35 cellular contexts compared by ENCODE assay signal in genomic region chr6:120200853-120201252, GRCh38.
"Had no signal": no experiment of that assay in that cellular context is flagged by ENCODE, and none has a peak within 500 bp of the region (broad histone marks: within the 10 kb centered on the region; RNA-seq: fewer than 3 reads in every experiment).

No MANE protein-coding gene starts in this region.

- H3K27ac ChIP-seq: ascending aorta, cardiac muscle cell, VCaP had no signal

- H3K4me1 Mint-ChIP-seq: activated B cell treated with CpG ODN at 0.5 μM for 24 hours; activated CD4-positive, alpha-beta memory T cell treated with anti-CD3 and anti-CD28 coated beads, Interleukin-2, amount 10 ng/mL, durations not matched to agents 7 days and 5 days; activated CD4-positive, alpha-beta T cell treated with anti-CD3 and anti-CD28 coated beads, Interleukin-2, amount 10 ng/mL, durations not matched to agents 7 days and 5 days; activated CD8-positive, alpha-beta memory T cell treated with anti-CD3 and anti-CD28 coated beads, Interleukin-2, amount 10 ng/mL, durations not matched to agents 7 days and 5 days; activated naive CD4-positive, alpha-beta T cell treated with anti-CD3 and anti-CD28 coated beads, Interleukin-2, amount 10 ng/mL, durations not matched to agents 7 days and 5 days; activated naive CD4-positive, alpha-beta T cell treated with anti-CD3 and anti-CD28 coated beads, Interleukin-2, amount 50 U/mL, for 24 hours; activated naive CD8-positive, alpha-beta T cell treated with anti-CD3 and anti-CD28 coated beads, Interleukin-2, amount 10 ng/mL, durations not matched to agents 7 days and 5 days; brain; central memory CD8-positive, alpha-beta T cell had no signal

- H3K27ac Mint-ChIP-seq: activated B cell treated with CpG ODN at 0.5 μM for 24 hours; activated CD4-positive, alpha-beta memory T cell treated with anti-CD3 and anti-CD28 coated beads, Interleukin-2, amount 10 ng/mL, durations not matched to agents 7 days and 5 days; activated CD4-positive, alpha-beta T cell treated with anti-CD3 and anti-CD28 coated beads, Interleukin-2, amount 10 ng/mL, durations not matched to agents 7 days and 5 days; activated CD8-positive, alpha-beta memory T cell treated with anti-CD3 and anti-CD28 coated beads, Interleukin-2, amount 10 ng/mL, durations not matched to agents 7 days and 5 days; activated CD8-positive, alpha-beta T cell treated with anti-CD3 and anti-CD28 coated beads, Interleukin-2, amount 10 ng/mL, durations not matched to agents 7 days and 5 days; activated naive CD4-positive, alpha-beta T cell treated with anti-CD3 and anti-CD28 coated beads, Interleukin-2, amount 10 ng/mL, durations not matched to agents 7 days and 5 days; activated naive CD4-positive, alpha-beta T cell treated with anti-CD3 and anti-CD28 coated beads, Interleukin-2, amount 50 U/mL, for 24 hours; activated naive CD8-positive, alpha-beta T cell; activated naive CD8-positive, alpha-beta T cell treated with anti-CD3 and anti-CD28 coated beads, Interleukin-2, amount 10 ng/mL, durations not matched to agents 7 days and 5 days; activated naive CD8-positive, alpha-beta T cell treated with anti-CD3 and anti-CD28 coated beads, Interleukin-2, amount 50 U/mL, for 24 hours; activated T-cell treated with anti-CD3 and anti-CD28 coated beads, Interleukin-2, amount 50 U/mL, for 24 hours; activated T-helper 2 cell treated with anti-CD3 and anti-CD28 coated beads, Interferon-gamma antibody, Interleukin-2, Interleukin-4, amounts not matched to agents 10 μg/mL and 5 μg/mL and 100 μg/mL, durations not matched to agents 14 hours and 24 hours and 36 hours; brain; T-helper 1 cell treated with Interleukin-12 subunit alpha and Interleukin-12 subunit beta and Interleukin-4 antibody, amounts not matched to agents 30 μg/mL and 1 μg/mL, for 36 hours; T-helper 2 cell treated with Interferon-gamma antibody and Interleukin-4, amounts not matched to agents 5 μg/mL and 100 μg/mL, for 36 hours had no signal

- DNase-seq: activated B cell treated with CpG ODN at 0.5 μM for 24 hours; activated CD4-positive, alpha-beta memory T cell treated with anti-CD3 and anti-CD28 coated beads, Interleukin-2, amount 10 ng/mL, durations not matched to agents 7 days and 5 days; activated CD4-positive, alpha-beta T cell treated with anti-CD3 and anti-CD28 coated beads for 48 hours; activated CD4-positive, alpha-beta T cell treated with anti-CD3 and anti-CD28 coated beads, Interleukin-2, amount 10 ng/mL, durations not matched to agents 7 days and 5 days; activated CD4-positive, alpha-beta T cell treated with anti-CD3 and anti-CD28 coated beads, Interleukin-2, amount 50 U/mL, for 48 hours; activated CD4-positive, CD25-positive, alpha-beta regulatory T cell treated with anti-CD3 and anti-CD28 coated beads, Interleukin-2, amount 50 U/mL, for 72 hours; activated CD8-positive, alpha-beta memory T cell treated with anti-CD3 and anti-CD28 coated beads for 24 hours; activated CD8-positive, alpha-beta memory T cell treated with anti-CD3 and anti-CD28 coated beads, Interleukin-2, amount 10 ng/mL, durations not matched to agents 7 days and 5 days; activated CD8-positive, alpha-beta memory T cell treated with anti-CD3 and anti-CD28 coated beads, Interleukin-2, amount 50 U/mL, for 48 hours; activated CD8-positive, alpha-beta T cell treated with anti-CD3 and anti-CD28 coated beads, Interleukin-2, amount 10 ng/mL, durations not matched to agents 7 days and 5 days; activated effector memory CD4-positive, alpha-beta T cell treated with Interleukin-2 at 50 U/mL for 16 hours; activated gamma-delta T cell; activated naive CD4-positive, alpha-beta T cell treated with anti-CD3 and anti-CD28 coated beads, Interleukin-2, amount 10 ng/mL, durations not matched to agents 7 days and 5 days; activated naive CD4-positive, alpha-beta T cell treated with Interleukin-2 at 50 U/mL for 16 hours; activated naive CD8-positive, alpha-beta T cell treated with anti-CD3 and anti-CD28 coated beads, Interleukin-2, amount 10 ng/mL, durations not matched to agents 7 days and 5 days; activated naive CD8-positive, alpha-beta T cell treated with anti-CD3 and anti-CD28 coated beads, Interleukin-2, amount 50 U/mL, for 24 hours; activated T-cell treated with anti-CD3 and anti-CD28 coated beads, Interleukin-2, amount 50 U/mL, for 24 hours; activated T-cell treated with anti-CD3 and anti-CD28 coated beads, Interleukin-2, amount 50 U/mL, for 48 hours; amygdala; anterior cingulate cortex; caudate nucleus; cerebellar nuclear complex; T-helper 1 cell; T-helper 2 cell; T-helper 9 cell had no signal

- H3K36me3 ChIP-seq: ascending aorta, cardiac muscle cell had no signal

- H3K4me3 Mint-ChIP-seq: activated B cell treated with CpG ODN at 0.5 μM for 24 hours; activated CD4-positive, alpha-beta memory T cell treated with anti-CD3 and anti-CD28 coated beads, Interleukin-2, amount 10 ng/mL, durations not matched to agents 7 days and 5 days; activated CD4-positive, alpha-beta T cell treated with anti-CD3 and anti-CD28 coated beads, Interleukin-2, amount 10 ng/mL, durations not matched to agents 7 days and 5 days; activated CD8-positive, alpha-beta memory T cell treated with anti-CD3 and anti-CD28 coated beads, Interleukin-2, amount 10 ng/mL, durations not matched to agents 7 days and 5 days; activated CD8-positive, alpha-beta T cell treated with anti-CD3 and anti-CD28 coated beads, Interleukin-2, amount 10 ng/mL, durations not matched to agents 7 days and 5 days; activated naive CD4-positive, alpha-beta T cell treated with anti-CD3 and anti-CD28 coated beads, Interleukin-2, amount 10 ng/mL, durations not matched to agents 7 days and 5 days; activated naive CD4-positive, alpha-beta T cell treated with anti-CD3 and anti-CD28 coated beads, Interleukin-2, amount 50 U/mL, for 24 hours; activated naive CD8-positive, alpha-beta T cell; activated naive CD8-positive, alpha-beta T cell treated with anti-CD3 and anti-CD28 coated beads, Interleukin-2, amount 10 ng/mL, durations not matched to agents 7 days and 5 days; activated naive CD8-positive, alpha-beta T cell treated with anti-CD3 and anti-CD28 coated beads, Interleukin-2, amount 50 U/mL, for 24 hours; activated T-cell treated with anti-CD3 and anti-CD28 coated beads, Interleukin-2, amount 50 U/mL, for 24 hours; brain; central memory CD8-positive, alpha-beta T cell; T-helper 1 cell treated with Interleukin-12 subunit alpha and Interleukin-12 subunit beta and Interleukin-4 antibody, amounts not matched to agents 30 μg/mL and 1 μg/mL, for 36 hours; T-helper 2 cell treated with Interferon-gamma antibody and Interleukin-4, amounts not matched to agents 5 μg/mL and 100 μg/mL, for 36 hours had no signal

- H3K4me1 ChIP-seq: ascending aorta had no signal

- H3K27me3 Mint-ChIP-seq: activated B cell treated with CpG ODN at 0.5 μM for 24 hours; activated CD4-positive, alpha-beta memory T cell treated with anti-CD3 and anti-CD28 coated beads, Interleukin-2, amount 10 ng/mL, durations not matched to agents 7 days and 5 days; activated CD4-positive, alpha-beta T cell treated with anti-CD3 and anti-CD28 coated beads, Interleukin-2, amount 10 ng/mL, durations not matched to agents 7 days and 5 days; activated CD8-positive, alpha-beta memory T cell treated with anti-CD3 and anti-CD28 coated beads, Interleukin-2, amount 10 ng/mL, durations not matched to agents 7 days and 5 days; activated naive CD4-positive, alpha-beta T cell treated with anti-CD3 and anti-CD28 coated beads, Interleukin-2, amount 10 ng/mL, durations not matched to agents 7 days and 5 days; activated naive CD4-positive, alpha-beta T cell treated with anti-CD3 and anti-CD28 coated beads, Interleukin-2, amount 50 U/mL, for 24 hours; activated naive CD8-positive, alpha-beta T cell; activated naive CD8-positive, alpha-beta T cell treated with anti-CD3 and anti-CD28 coated beads, Interleukin-2, amount 10 ng/mL, durations not matched to agents 7 days and 5 days; activated naive CD8-positive, alpha-beta T cell treated with anti-CD3 and anti-CD28 coated beads, Interleukin-2, amount 50 U/mL, for 24 hours; activated T-cell treated with anti-CD3 and anti-CD28 coated beads, Interleukin-2, amount 50 U/mL, for 24 hours; brain; central memory CD8-positive, alpha-beta T cell had no signal

- H3K9me3 Mint-ChIP-seq: activated B cell treated with CpG ODN at 0.5 μM for 24 hours; activated CD4-positive, alpha-beta memory T cell treated with anti-CD3 and anti-CD28 coated beads, Interleukin-2, amount 10 ng/mL, durations not matched to agents 7 days and 5 days; activated CD4-positive, alpha-beta T cell treated with anti-CD3 and anti-CD28 coated beads, Interleukin-2, amount 10 ng/mL, durations not matched to agents 7 days and 5 days; activated naive CD4-positive, alpha-beta T cell treated with anti-CD3 and anti-CD28 coated beads, Interleukin-2, amount 10 ng/mL, durations not matched to agents 7 days and 5 days; activated naive CD4-positive, alpha-beta T cell treated with anti-CD3 and anti-CD28 coated beads, Interleukin-2, amount 50 U/mL, for 24 hours; activated naive CD8-positive, alpha-beta T cell treated with anti-CD3 and anti-CD28 coated beads, Interleukin-2, amount 10 ng/mL, durations not matched to agents 7 days and 5 days; activated naive CD8-positive, alpha-beta T cell treated with anti-CD3 and anti-CD28 coated beads, Interleukin-2, amount 50 U/mL, for 24 hours; activated T-cell treated with anti-CD3 and anti-CD28 coated beads, Interleukin-2, amount 50 U/mL, for 24 hours; activated T-helper 2 cell treated with anti-CD3 and anti-CD28 coated beads, Interferon-gamma antibody, Interleukin-2, Interleukin-4, amounts not matched to agents 10 μg/mL and 5 μg/mL and 100 μg/mL, durations not matched to agents 14 hours and 24 hours and 36 hours; central memory CD8-positive, alpha-beta T cell; T-helper 1 cell treated with Interleukin-12 subunit alpha and Interleukin-12 subunit beta and Interleukin-4 antibody, amounts not matched to agents 30 μg/mL and 1 μg/mL, for 36 hours; T-helper 2 cell treated with Interferon-gamma antibody and Interleukin-4, amounts not matched to agents 5 μg/mL and 100 μg/mL, for 36 hours had no signal

- H3K36me3 Mint-ChIP-seq: activated CD8-positive, alpha-beta memory T cell treated with anti-CD3 and anti-CD28 coated beads, Interleukin-2, amount 10 ng/mL, durations not matched to agents 7 days and 5 days; activated naive CD4-positive, alpha-beta T cell treated with anti-CD3 and anti-CD28 coated beads, Interleukin-2, amount 10 ng/mL, durations not matched to agents 7 days and 5 days; activated naive CD4-positive, alpha-beta T cell treated with anti-CD3 and anti-CD28 coated beads, Interleukin-2, amount 50 U/mL, for 24 hours; activated naive CD8-positive, alpha-beta T cell; activated naive CD8-positive, alpha-beta T cell treated with anti-CD3 and anti-CD28 coated beads, Interleukin-2, amount 10 ng/mL, durations not matched to agents 7 days and 5 days; brain had no signal

- H3K27me3 ChIP-seq: ascending aorta, cardiac muscle cell had no signal

- ATAC-seq: activated CD8-positive, alpha-beta memory T cell treated with anti-CD3 and anti-CD28 coated beads, Interleukin-2, amount 10 ng/mL, durations not matched to agents 7 days and 5 days; activated CD8-positive, alpha-beta T cell treated with anti-CD3 and anti-CD28 coated beads, Interleukin-2, amount 10 ng/mL, durations not matched to agents 7 days and 5 days; activated naive CD8-positive, alpha-beta T cell treated with anti-CD3 and anti-CD28 coated beads, Interleukin-2, amount 50 U/mL, for 24 hours had no signal

- H3K4me3 ChIP-seq: ascending aorta, cardiac muscle cell had no signal

- H3K9me3 ChIP-seq: ascending aorta had no signal
